Comparison of ENCODE assay signal across 1 cellular context in genomic region chr11:68328374-68329091, GRCh38.
TF ChIP-seq lines count a peak whose summit lies in the region.

No MANE protein-coding gene starts in this region.

TF ChIP-seq in HepG2, 621 proteins besides CTCF, POLR2A, EP300 and RAD21 (continued from another document):
- TF ChIP-seq NR0B2 (CRISPR knock-in tag; IDR thresholded peaks at IDR 0.05), result no peak
- no peak for TF ChIP-seq ZNF274 (CRISPR knock-in tag; IDR thresholded peaks at IDR 0.05)
- TF ChIP-seq ZNF496 (CRISPR knock-in tag; IDR thresholded peaks at IDR 0.05; ENCODE audit: insufficient replicate concordance), result no peak
- peak; percentile 79 for TF ChIP-seq TARDBP (CRISPR knock-in tag; IDR thresholded peaks at IDR 0.05)
- no peak for TF ChIP-seq NFAT5 (CRISPR knock-in tag; IDR thresholded peaks at IDR 0.05)
- TF ChIP-seq MEIS2 (CRISPR knock-in tag; IDR thresholded peaks at IDR 0.05), result no peak
- TF ChIP-seq ZNF850 (CRISPR knock-in tag; conservative IDR thresholded peaks at IDR 0.05), result no peak
- TF ChIP-seq ATF6 (CRISPR knock-in tag; conservative IDR thresholded peaks at IDR 0.05), result no peak
- TF ChIP-seq NR2F6 (IDR thresholded peaks at IDR 0.05), result no peak
- TF ChIP-seq NR2F6 (CRISPR knock-in tag; IDR thresholded peaks at IDR 0.05), result peak; percentile 37; the same call in 1 of the 2 replicates
- TF ChIP-seq NFATC3 (CRISPR knock-in tag; IDR thresholded peaks at IDR 0.05), result no peak
- TF ChIP-seq ZNF510 (CRISPR knock-in tag; IDR thresholded peaks at IDR 0.05; ENCODE audit: low read depth), result 0 out of 2 replicates have a peak, but pooled peaks have one; percentile 76
- no peak for TF ChIP-seq PLSCR1 (CRISPR knock-in tag; IDR thresholded peaks at IDR 0.05; ENCODE audit: borderline replicate concordance)
- no peak for TF ChIP-seq JUNB (CRISPR knock-in tag; IDR thresholded peaks at IDR 0.05; ENCODE audit: borderline replicate concordance)
- no peak for TF ChIP-seq ZNF552 (CRISPR knock-in tag; IDR thresholded peaks at IDR 0.05; ENCODE audit: borderline replicate concordance)
- no peak for TF ChIP-seq NR1H2 (CRISPR knock-in tag; IDR thresholded peaks at IDR 0.05; ENCODE audit: borderline replicate concordance, low read depth)
- TF ChIP-seq ISX (CRISPR knock-in tag; conservative IDR thresholded peaks at IDR 0.05), result no peak
- no peak for TF ChIP-seq PAF1 (CRISPR knock-in tag; IDR thresholded peaks at IDR 0.05)
- TF ChIP-seq FOSL1 (CRISPR knock-in tag; IDR thresholded peaks at IDR 0.05; ENCODE audit: borderline replicate concordance), result no peak
- no peak for TF ChIP-seq TOE1 (CRISPR knock-in tag; IDR thresholded peaks at IDR 0.05)
- TF ChIP-seq ZBTB7B (CRISPR knock-in tag; IDR thresholded peaks at IDR 0.05), result peak; percentile 77
- TF ChIP-seq MED13 (CRISPR knock-in tag; IDR thresholded peaks at IDR 0.05), result 0 out of 2 replicates have a peak, but pooled peaks have one; percentile 50
- TF ChIP-seq HDAC1 (CRISPR knock-in tag; IDR thresholded peaks at IDR 0.05), result peak; percentile 49; the same call in 1 of the 2 replicates
- no peak; the same call in 1 of the 2 replicates for TF ChIP-seq POLR2AphosphoS2 (IDR thresholded peaks at IDR 0.05; ENCODE audit: low read depth, low read length)
- TF ChIP-seq HOXA5 (CRISPR knock-in tag; IDR thresholded peaks at IDR 0.05), result no peak
- TF ChIP-seq ZNF562 (CRISPR knock-in tag; IDR thresholded peaks at IDR 0.05; ENCODE audit: borderline replicate concordance), result no peak
- TF ChIP-seq MEF2D (CRISPR knock-in tag; IDR thresholded peaks at IDR 0.05), result peak; percentile 60; the same call in 1 of the 2 replicates
- TF ChIP-seq STAT6 (CRISPR knock-in tag; IDR thresholded peaks at IDR 0.05; ENCODE audit: borderline replicate concordance), result no peak
- TF ChIP-seq E2F5 (CRISPR knock-in tag; conservative IDR thresholded peaks at IDR 0.05), result no peak
- no peak for TF ChIP-seq FLYWCH1 (CRISPR knock-in tag; IDR thresholded peaks at IDR 0.05)
- TF ChIP-seq GMEB1 (CRISPR knock-in tag; IDR thresholded peaks at IDR 0.05; ENCODE audit: borderline replicate concordance), result no peak
- no peak for TF ChIP-seq LBX2 (CRISPR knock-in tag; IDR thresholded peaks at IDR 0.05; ENCODE audit: borderline replicate concordance)
- TF ChIP-seq IKZF4 (CRISPR knock-in tag; IDR thresholded peaks at IDR 0.05; ENCODE audit: borderline replicate concordance, low read depth, not compliant biosample characterization), result no peak
- TF ChIP-seq BCLAF1 (IDR thresholded peaks at IDR 0.05), result no peak
- no peak for TF ChIP-seq AHR (CRISPR knock-in tag; IDR thresholded peaks at IDR 0.05)
- TF ChIP-seq AKNA (CRISPR knock-in tag; IDR thresholded peaks at IDR 0.05; ENCODE audit: borderline replicate concordance), result no peak
- TF ChIP-seq XBP1 (CRISPR knock-in tag; IDR thresholded peaks at IDR 0.05), result no peak
- no peak for TF ChIP-seq BRCA1 (CRISPR knock-in tag; IDR thresholded peaks at IDR 0.05)
